ENCODE assay signal across 1 cellular context in the genomic region with DNA sequence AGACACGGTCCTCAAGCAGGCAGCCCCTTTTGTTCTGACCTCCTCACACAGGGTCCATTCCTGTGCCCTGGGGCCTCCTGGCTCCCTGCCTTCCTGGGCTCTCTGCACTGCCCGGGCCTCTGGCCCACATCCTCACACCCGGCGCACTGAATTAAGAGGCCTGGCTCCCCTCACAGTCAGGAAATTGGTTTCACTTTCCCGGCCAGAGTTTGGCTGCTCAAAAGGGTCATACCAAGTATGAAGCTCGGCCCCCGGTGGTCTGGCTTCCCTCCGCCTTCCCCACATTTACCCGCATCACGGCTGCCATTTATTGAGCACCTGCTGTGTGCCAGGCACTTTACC.
TF ChIP-seq lines count a peak whose summit lies in the region.

No MANE protein-coding gene starts in this region.

TF ChIP-seq in IMR-90, 13 proteins besides CTCF, POLR2A, EP300 and RAD21 (continued from another document):
- TF ChIP-seq, protein P1, sequence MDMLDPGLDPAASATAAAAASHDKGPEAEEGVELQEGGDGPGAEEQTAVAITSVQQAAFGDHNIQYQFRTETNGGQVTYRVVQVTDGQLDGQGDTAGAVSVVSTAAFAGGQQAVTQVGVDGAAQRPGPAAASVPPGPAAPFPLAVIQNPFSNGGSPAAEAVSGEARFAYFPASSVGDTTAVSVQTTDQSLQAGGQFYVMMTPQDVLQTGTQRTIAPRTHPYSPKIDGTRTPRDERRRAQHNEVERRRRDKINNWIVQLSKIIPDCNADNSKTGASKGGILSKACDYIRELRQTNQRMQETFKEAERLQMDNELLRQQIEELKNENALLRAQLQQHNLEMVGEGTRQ (IDR thresholded peaks at IDR 0.05; ENCODE audit: low read depth, low read length), result no peak
- TF ChIP-seq CEBPB (IDR thresholded peaks at IDR 0.05; ENCODE audit: low read depth, low read length) (no peak), CHD1 (IDR thresholded peaks at IDR 0.05; ENCODE audit: low read depth, low read length) (no peak), BHLHE40 (IDR thresholded peaks at IDR 0.05; ENCODE audit: low read depth, low read length) (no peak), FOS (IDR thresholded peaks at IDR 0.05; ENCODE audit: low read depth, low read length) (no peak), MAZ (IDR thresholded peaks at IDR 0.05; ENCODE audit: borderline replicate concordance, low read depth, low read length) (no peak)
